In the genomic region with DNA sequence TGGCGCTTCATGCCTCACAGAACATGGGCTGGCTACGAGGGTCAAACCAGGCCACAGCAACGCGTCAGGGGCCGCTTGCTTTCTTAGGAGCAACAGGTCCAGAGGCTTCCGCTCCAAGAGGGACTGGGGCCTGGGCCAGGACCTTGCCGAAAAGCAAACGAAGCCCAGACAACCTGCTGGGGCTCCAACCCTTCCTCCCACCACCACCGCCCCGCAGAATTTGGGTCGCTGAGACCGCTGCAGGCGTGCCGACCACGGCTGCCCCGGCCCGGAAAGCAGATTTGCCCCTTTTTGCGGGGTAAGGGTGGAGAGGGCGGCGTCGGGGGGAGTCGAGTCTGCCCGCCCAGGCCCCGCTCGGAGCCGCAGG, we compare ENCODE assay signal across 8 cellular contexts. TPM values are rescaled to one million over a fixed set of nuclear protein-coding genes. Genes with fewer than 3 reads are reported as not detected.
DNase-seq lines count a peak whose midpoint lies in the region; ATAC-seq and TF ChIP-seq lines count a peak whose summit lies in the region.

No MANE protein-coding gene starts in this region.

- CTCF ChIA-PET in A673 (lab: Charles Lee), result interaction anchor here (0.6 to 1.1 kb wide), 5 partner anchors 22 to 108 kb away, joined by 3 to 12 read pairs (median 6); no protein-coding TSS in a partner anchor

- BruUV-seq in A673 (replicated peaks; lab: Mats Ljungman, UMichigan), result no TSS peak

- H3K27me3 ChIP-seq in A673 (replicated peaks; ENCODE audit: insufficient read depth, low read depth, low read length, poor library complexity) (peaks cover 11% of the 10 kb centered on the region), duodenal mucosa (ENCODE audit: control insufficient read depth in 1 of 2, insufficient read depth in 2 of 2, low read length in 2 of 2) (no peaks in the 10 kb centered on the region), mucosa of stomach (ENCODE audit: control insufficient read depth, insufficient read depth, low read length) (no peaks in the 10 kb centered on the region)

- TF ChIP-seq CTCF in A673 (conservative IDR thresholded peaks at IDR 0.05; ENCODE audit: low read depth, low read length), result no peak

- POLR2A ChIA-PET in A673 (lab: Charles Lee; ENCODE audit: low non-redundant PET), result interaction anchor here (0.6 to 1.2 kb wide), 2 partner anchors 42 to 112 kb away, joined by 3 to 5 read pairs; a partner anchor contains a TSS

- peak; percentile 5 for ATAC-seq in GM19463 (IDR thresholded peaks at IDR 0.05; ENCODE audit: unreplicated experiment)
- ATAC-seq in HG02623 (IDR thresholded peaks at IDR 0.05; ENCODE audit: unreplicated experiment), result no peak
- ATAC-seq in HG03025 (IDR thresholded peaks at IDR 0.05; ENCODE audit: low FRiP score, unreplicated experiment), result no peak

- H3K9ac ChIP-seq in duodenal mucosa (ENCODE audit: low read depth in 1 of 2, low read length in 2 of 2), result peak overlapping the region; percentile 56 to 69
- peak overlapping the region; percentile 70 for H3K9ac ChIP-seq in mucosa of stomach (ENCODE audit: low read length)

- H3K4me1 ChIP-seq in A673 (ENCODE audit: insufficient read depth, low read length, poor library complexity, severe bottlenecking), result peaks cover 13% of the 10 kb centered on the region
- peaks cover 16 to 28% of the 10 kb centered on the region in 2 donors for H3K4me1 ChIP-seq in duodenal mucosa (ENCODE audit: control insufficient read depth in 1 of 2, insufficient read depth in 2 of 2, low read length in 2 of 2)
- H3K4me1 ChIP-seq in mucosa of stomach (ENCODE audit: control insufficient read depth, insufficient read depth, low read length), result peaks cover 25% of the 10 kb centered on the region

- H3K9me3 ChIP-seq in A673 (ENCODE audit: low read depth, low read length, poor library complexity, severe bottlenecking) (peaks cover 9% of the 10 kb centered on the region), duodenal mucosa (ENCODE audit: control insufficient read depth in 1 of 2, low read length in 2 of 2) (no peaks in the 10 kb centered on the region), mucosa of stomach (ENCODE audit: control insufficient read depth, low read length) (no peaks in the 10 kb centered on the region)

- H3K27ac ChIP-seq in A673 (ENCODE audit: low read depth, low read length, poor library complexity, severe bottlenecking), result peak overlapping the region; percentile 76
- peak overlapping the region; percentile 46 for H3K27ac ChIP-seq in duodenal mucosa (ENCODE audit: low read depth, low read length)

- no peaks in the 10 kb centered on the region for H3K36me3 ChIP-seq in A673 (ENCODE audit: insufficient read depth, low read length, poor library complexity, severe bottlenecking)
- no peaks in the 10 kb centered on the region for H3K36me3 ChIP-seq in duodenal mucosa (ENCODE audit: control insufficient read depth in 1 of 2, insufficient read depth in 2 of 2, low read length in 2 of 2)
- no peaks in the 10 kb centered on the region for H3K36me3 ChIP-seq in mucosa of stomach (ENCODE audit: control insufficient read depth, insufficient read depth, low read length)

- DNase-seq in A673 (ENCODE audit: low spot score) (no peak), NCI-H69 (lab: John Stamatoyannopoulos, UW) (peak; percentile 37), NCI-H128 (lab: John Stamatoyannopoulos, UW; ENCODE audit: unreplicated experiment) (no peak)

- H3K4me3 ChIP-seq in A673 (ENCODE audit: low read depth, low read length, poor library complexity, severe bottlenecking), result peak overlapping the region; percentile 79
- peak overlapping the region; percentile 74 to 89 for H3K4me3 ChIP-seq in duodenal mucosa (ENCODE audit: low read depth in 1 of 2, low read length in 2 of 2)
- H3K4me3 ChIP-seq in mucosa of stomach (ENCODE audit: low read length), result peak overlapping the region; percentile 77

- intact Hi-C loops in A673 (cut with micrococcal nuclease; ENCODE audit: unreplicated experiment), result no loop called here

RNA-seq across cellular contexts. Expression of a gene that starts 9.9 kb away (rescaled TPM):
- total RNA-seq in A673 (2021), result 0.17 and 0.52 TPM in 2 replicates

RNA-seq across cellular contexts. Expression of a gene that starts 14.5 kb away (rescaled TPM):
- total RNA-seq in A673 (2021), result 120 and 122 TPM in 2 replicates

RNA-seq across cellular contexts. Expression of a gene that starts 40.8 kb away (rescaled TPM):
- not detected in 2 replicates for total RNA-seq in A673 (2021)

RNA-seq across cellular contexts. Expression of a gene that starts 42.3 kb away (rescaled TPM):
- 48.6 and 54.9 TPM in 2 replicates for total RNA-seq in A673 (2021)

RNA-seq across cellular contexts. Expression of a gene that starts 42.8 kb away (rescaled TPM):
- total RNA-seq in A673 (2021), result not detected in 2 replicates
